5 cellular contexts compared by ENCODE assay signal in the genomic region with DNA sequence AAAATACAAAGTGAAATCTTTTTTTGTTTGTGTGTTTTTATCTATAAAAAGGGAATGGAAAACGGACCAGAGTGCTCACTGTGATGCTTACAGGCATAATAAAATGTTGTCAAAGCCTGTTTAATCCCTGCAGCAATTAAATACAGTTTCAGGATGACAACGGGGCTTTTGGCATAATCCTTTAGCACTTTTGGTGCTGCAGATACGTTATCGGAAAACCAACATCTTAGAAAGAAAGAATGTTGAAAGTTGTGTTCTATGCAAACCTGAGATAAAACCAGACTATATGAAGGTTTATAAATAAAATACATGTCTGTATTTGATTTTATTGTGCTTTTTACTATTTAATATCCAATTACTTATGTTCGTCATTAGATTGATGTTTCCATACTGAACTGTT.
"Had no signal": no experiment of that assay in that cellular context is flagged by ENCODE, and none has a peak within 500 bp of the region (broad histone marks: within the 10 kb centered on the region; RNA-seq: fewer than 3 reads in every experiment).

No MANE protein-coding gene starts in this region.

- DNase-seq: GOT3, H7, HCEC 1CT, IMR-90, KBM-7 had no signal
